Comparison of ENCODE assay signal across 26 cellular contexts in the genomic region with DNA sequence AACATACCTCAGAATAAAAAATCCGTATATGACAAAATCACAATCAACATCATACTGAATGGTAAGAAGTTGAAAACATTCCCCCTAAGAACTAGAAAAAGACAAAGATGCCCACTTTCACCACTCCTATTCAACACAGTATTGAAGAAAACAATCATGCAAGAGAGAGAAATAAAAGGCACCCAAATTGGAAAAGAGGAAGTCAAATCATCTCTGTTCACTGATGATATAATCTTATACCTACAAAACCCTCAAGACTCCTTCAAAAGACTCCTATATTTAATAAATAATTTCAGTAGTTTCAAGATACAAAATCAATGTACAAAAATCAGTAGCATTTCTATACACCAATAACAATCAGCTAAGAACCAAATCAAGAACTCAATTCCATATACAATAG. TPM values are rescaled to one million over a fixed set of nuclear protein-coding genes. Genes with fewer than 3 reads are reported as not detected.
DNase-seq lines count a peak whose midpoint lies in the region; ATAC-seq, FAIRE-seq and TF ChIP-seq lines count a peak whose summit lies in the region.
"Had no signal": no experiment of that assay in that cellular context is flagged by ENCODE, and none has a peak within 500 bp of the region (broad histone marks: within the 10 kb centered on the region; RNA-seq: fewer than 3 reads in every experiment).

No MANE protein-coding gene starts in this region.

- DNase-seq in OCI-M1 (lab: John Stamatoyannopoulos, UW) = peak; percentile 76
- no peak for DNase-seq in K562 (ENCODE audit: extremely low read depth in 1 of 4, low spot score in 3 of 4)
- DNase-seq in anterior cingulate cortex (lab: John Stamatoyannopoulos, UW) = no peak
- DNase-seq: 8988T; ACHN; BE2C; C1 segment of cervical spinal cord; CD4-positive, alpha-beta memory T cell; CD4-positive, CD25-positive, alpha-beta regulatory T cell; CD8-positive, alpha-beta memory T cell; COR-L47; DMS 273 treated with DMSO at 0.1 percent for 48 hours; DMS153; DMS53; DMS79; DND-41; EL; GDM1 had no signal

- no peaks in the 10 kb centered on the region for H3K79me2 ChIP-seq in K562 (ENCODE audit: control insufficient read depth, insufficient read depth, low read length)

- H2AFZ ChIP-seq in K562 (ENCODE audit: low read depth, low read length) = no peak overlapping the region

- no peak for TF ChIP-seq CTCF in K562 (IDR thresholded peaks at IDR 0.05 in 2 of 3, conservative IDR thresholded peaks at IDR 0.05 in 1 of 3; ENCODE audit: insufficient read depth in 2 of 3, low read depth in 1 of 3, low read length in 3 of 3)

- H3K9ac ChIP-seq in K562 (ENCODE audit: insufficient read depth in 1 of 2, low read depth in 2 of 2, low read length in 2 of 2) = no peak overlapping the region
- H3K9ac ChIP-seq: BLaER1 had no signal

- no peak for TF ChIP-seq RAD21 in K562 (CRISPR knock-in tag; conservative IDR thresholded peaks at IDR 0.05 in 1 of 2, IDR thresholded peaks at IDR 0.05 in 1 of 2)

- H3K4me1 ChIP-seq in K562 (replicated peaks in 1 of 2; ENCODE audit: control insufficient read depth in 2 of 2, insufficient read depth in 2 of 2, low read length in 2 of 2) = no peaks in the 10 kb centered on the region; a peak in 1 of 5 replicates
- H3K4me1 ChIP-seq: BE2C had no signal

- H4K20me1 ChIP-seq in K562 (replicated peaks; ENCODE audit: control insufficient read depth, insufficient read depth, low read length) = no peaks in the 10 kb centered on the region
- H4K20me1 ChIP-seq: BLaER1 had no signal

- 13% methylated on average over 1 of the region's 1 CpG for WGBS in K562 (ENCODE audit: insufficient coverage, low coverage, missing lambda C conversion rate)

- no peak for TF ChIP-seq EP300 in K562 (IDR thresholded peaks at IDR 0.05; ENCODE audit: low read length)

- CTCF ChIA-PET in K562 (lab: Yijun Ruan, JAX; ENCODE audit: low intra/inter-chr PET ratio) = no interaction called here

- H3K27ac ChIP-seq in K562 (ENCODE audit: extremely low read depth, low read depth, low read length) = no peak overlapping the region
- H3K27ac ChIP-seq: BLaER1 had no signal

- in situ Hi-C loops in K562 (cut with MboI) = no loop called here

- no peaks in the 10 kb centered on the region for H3K36me3 ChIP-seq in K562 (ENCODE audit: control insufficient read depth, insufficient read depth, low read length)
- H3K36me3 ChIP-seq: BE2C had no signal

- intact Hi-C loops in K562 (cut with micrococcal nuclease) = no loop called here

- H3K4me2 ChIP-seq in K562 (ENCODE audit: insufficient read depth, low read length) = no peak overlapping the region
- H3K4me2 ChIP-seq: BLaER1 had no signal

- H3K27me3 ChIP-seq in K562 (ENCODE audit: control insufficient read depth in 2 of 2, insufficient read depth in 2 of 2, low read length in 2 of 2) = peaks cover under 1 to 14% of the 10 kb centered on the region in 2 experiments; a peak in 3 of 5 replicates
- H3K27me3 ChIP-seq: BLaER1 had no signal

- H3K9me1 ChIP-seq in K562 (ENCODE audit: control insufficient read depth, insufficient read depth, low read length) = no peaks in the 10 kb centered on the region

- no peak for FAIRE-seq in K562 (lab: Jason Lieb, UNC)
- FAIRE-seq: GM18507 had no signal

- H3K4me3 ChIP-seq in K562 = no peak overlapping the region
- H3K4me3 ChIP-seq: BLaER1 had no signal

- POLR2A ChIA-PET in K562 (lab: Yijun Ruan, JAX) = no interaction called here

- ATAC-seq in K562 (no peak), GM21360 (IDR thresholded peaks at IDR 0.05; ENCODE audit: unreplicated experiment) (no peak)

- no TSS peak for BruUV-seq in K562 (replicated peaks; lab: Mats Ljungman, UMichigan)

- TF ChIP-seq POLR2A in K562 (conservative IDR thresholded peaks at IDR 0.05) = no peak

- H3K9me3 ChIP-seq in K562 (replicated peaks; ENCODE audit: control insufficient read depth, insufficient read depth, low read depth, low read length) = no peaks in the 10 kb centered on the region
- H3K9me3 ChIP-seq: BE2C had no signal

RNA-seq across cellular contexts. Expression of gene PGLYRP4, which starts 14.7 kb away (rescaled TPM):
- 0.23 and 0.37 TPM in 2 replicates for total RNA-seq in K562 (2011; cell fraction: chromatin; rRNA removed; ENCODE audit: low replicate concordance)
- total RNA-seq in K562 (2011; cell fraction: nucleolus; rRNA removed) = not detected in 2 replicates
- not detected in 2 replicates for total RNA-seq in K562 (2011; cell fraction: nucleoplasm; rRNA removed)
- total RNA-seq in K562 (2014; rRNA removed) (not detected in 2 replicates), K562 (2014; rRNA removed; fragmentation: Illumina TruSeq; extraction: Trizol) (not detected in 2 replicates), K562 (2015; rRNA removed; fragmentation: Illumina TruSeq; extraction: Trizol) (not detected in 2 replicates), K562 (2021) (0.13 and 0.22 TPM in 2 replicates)
- polyA plus RNA-seq in K562 (2011; rRNA removed) (0.06 and 0.08 TPM in 2 replicates), K562 (2014; fragmentation: Illumina TruSeq; extraction: Trizol) (0.07 TPM in 1 of 2 replicates, not detected in the other), K562 (2014; fragmentation: Nextera tagmentation; extraction: Ambion mirVana) (under 1 TPM in 1 of 2 experiments, not detected in 1; 0.11 TPM), K562 (2014; rRNA removed) (not detected in 2 replicates)
- polyA plus RNA-seq in K562 (2011; cell fraction: cytosol; rRNA removed) = 0.12 and 0.16 TPM in 2 replicates
- polyA plus RNA-seq in K562 (2011; cell fraction: nucleus; rRNA removed) = 0.22 and 0.55 TPM in 2 replicates
- 0.04 and 0.65 TPM in 2 replicates for polyA plus RNA-seq in K562 (2012)
- not detected in 2 replicates for polyA minus RNA-seq in K562 (2011; rRNA and poly(A)+ RNA removed)
- polyA minus RNA-seq in K562 (2011; cell fraction: cytosol; rRNA and poly(A)+ RNA removed) = not detected in 2 replicates
- 0.11 and 0.27 TPM in 2 replicates for polyA minus RNA-seq in K562 (2011; cell fraction: nucleus; rRNA and poly(A)+ RNA removed)
- total RNA-seq: A673; CD4-positive, alpha-beta memory T cell; CD8-positive, alpha-beta memory T cell; Daoy; G401 had no signal
- polyA plus RNA-seq: AG04450; CD14-positive monocyte; CD4-positive, alpha-beta memory T cell; CD8-positive, alpha-beta memory T cell had no signal

RNA-seq across cellular contexts. Expression of gene PGLYRP3, which starts 21.1 kb away (rescaled TPM):
- not detected in 2 replicates for total RNA-seq in K562 (2011; cell fraction: chromatin; rRNA removed; ENCODE audit: low replicate concordance)
- total RNA-seq in K562 (2011; cell fraction: nucleolus; rRNA removed) = not detected in 2 replicates
- total RNA-seq in K562 (2011; cell fraction: nucleoplasm; rRNA removed) = not detected in 2 replicates
- total RNA-seq in K562 (2014; rRNA removed) (not detected in 2 replicates), K562 (2014; rRNA removed; fragmentation: Illumina TruSeq; extraction: Trizol) (not detected in 2 replicates), K562 (2015; rRNA removed; fragmentation: Illumina TruSeq; extraction: Trizol) (not detected in 2 replicates), K562 (2021) (not detected in 2 replicates)
- polyA plus RNA-seq in K562 (2011; rRNA removed) (not detected in 2 replicates), K562 (2014; fragmentation: Illumina TruSeq; extraction: Trizol) (not detected in 2 replicates), K562 (2014; fragmentation: Nextera tagmentation; extraction: Ambion mirVana) (not detected), K562 (2014; rRNA removed) (not detected in 2 replicates)
- not detected in 2 replicates for polyA plus RNA-seq in K562 (2011; cell fraction: cytosol; rRNA removed)
- not detected in 2 replicates for polyA plus RNA-seq in K562 (2011; cell fraction: nucleus; rRNA removed)
- 0.11 TPM in 1 of 2 replicates, not detected in the other for polyA plus RNA-seq in K562 (2012)
- polyA minus RNA-seq in K562 (2011; rRNA and poly(A)+ RNA removed) = not detected in 2 replicates
- not detected in 2 replicates for polyA minus RNA-seq in K562 (2011; cell fraction: cytosol; rRNA and poly(A)+ RNA removed)
- not detected in 2 replicates for polyA minus RNA-seq in K562 (2011; cell fraction: nucleus; rRNA and poly(A)+ RNA removed)
- total RNA-seq: A673; CD4-positive, alpha-beta memory T cell; CD4-positive, CD25-positive, alpha-beta regulatory T cell; CD8-positive, alpha-beta memory T cell; Daoy; G401 had no signal
- polyA plus RNA-seq: AG04450; CD14-positive monocyte; CD4-positive, alpha-beta memory T cell; CD4-positive, CD25-positive, alpha-beta regulatory T cell; CD8-positive, alpha-beta memory T cell had no signal

RNA-seq across cellular contexts. Expression of gene S100A9, which starts 23.8 kb away (rescaled TPM):
- not detected in 2 replicates for total RNA-seq in K562 (2011; cell fraction: chromatin; rRNA removed; ENCODE audit: low replicate concordance)
- not detected in 2 replicates for total RNA-seq in K562 (2011; cell fraction: nucleolus; rRNA removed)
- not detected in 2 replicates for total RNA-seq in K562 (2011; cell fraction: nucleoplasm; rRNA removed)
- total RNA-seq in K562 (2014; rRNA removed) (not detected in 2 replicates), K562 (2014; rRNA removed; fragmentation: Illumina TruSeq; extraction: Trizol) (not detected in 2 replicates), K562 (2015; rRNA removed; fragmentation: Illumina TruSeq; extraction: Trizol) (not detected in 2 replicates), K562 (2021) (0.34 and 0.80 TPM in 2 replicates)
- polyA plus RNA-seq in K562 (2011; rRNA removed) (not detected in 2 replicates), K562 (2014; fragmentation: Illumina TruSeq; extraction: Trizol) (not detected in 2 replicates), K562 (2014; fragmentation: Nextera tagmentation; extraction: Ambion mirVana) (not detected), K562 (2014; rRNA removed) (not detected in 2 replicates)
- not detected in 2 replicates for polyA plus RNA-seq in K562 (2011; cell fraction: cytosol; rRNA removed)
- not detected in 2 replicates for polyA plus RNA-seq in K562 (2011; cell fraction: nucleus; rRNA removed)
- not detected in 2 replicates for polyA plus RNA-seq in K562 (2012)
- not detected in 2 replicates for polyA minus RNA-seq in K562 (2011; rRNA and poly(A)+ RNA removed)
- polyA minus RNA-seq in K562 (2011; cell fraction: cytosol; rRNA and poly(A)+ RNA removed) = not detected in 2 replicates
- polyA minus RNA-seq in K562 (2011; cell fraction: nucleus; rRNA and poly(A)+ RNA removed) = not detected in 2 replicates
- total RNA-seq: A673; CD4-positive, CD25-positive, alpha-beta regulatory T cell; Daoy had no signal
- polyA plus RNA-seq: AG04450 had no signal

RNA-seq across cellular contexts. Expression of gene S100A12, which starts 41.5 kb away (rescaled TPM):
- total RNA-seq in K562 (2011; cell fraction: chromatin; rRNA removed; ENCODE audit: low replicate concordance) = not detected in 2 replicates
- total RNA-seq in K562 (2011; cell fraction: nucleolus; rRNA removed) = not detected in 2 replicates
- total RNA-seq in K562 (2011; cell fraction: nucleoplasm; rRNA removed) = not detected in 2 replicates
- total RNA-seq in K562 (2014; rRNA removed) = not detected in 2 replicates
- not detected in 2 replicates for total RNA-seq in K562 (2014; rRNA removed; fragmentation: Illumina TruSeq; extraction: Trizol)
- not detected in 2 replicates for total RNA-seq in K562 (2015; rRNA removed; fragmentation: Illumina TruSeq; extraction: Trizol)
- total RNA-seq in K562 (2021) = not detected in 2 replicates
- not detected in 2 replicates for polyA plus RNA-seq in K562 (2011; rRNA removed)
- not detected in 2 replicates for polyA plus RNA-seq in K562 (2011; cell fraction: cytosol; rRNA removed)
- not detected in 2 replicates for polyA plus RNA-seq in K562 (2011; cell fraction: nucleus; rRNA removed)
- not detected in 2 replicates for polyA plus RNA-seq in K562 (2012)
- not detected in 2 replicates for polyA plus RNA-seq in K562 (2014; fragmentation: Illumina TruSeq; extraction: Trizol)
- polyA plus RNA-seq in K562 (2014; fragmentation: Nextera tagmentation; extraction: Ambion mirVana) = not detected
- not detected in 2 replicates for polyA plus RNA-seq in K562 (2014; rRNA removed)
- not detected in 2 replicates for polyA minus RNA-seq in K562 (2011; rRNA and poly(A)+ RNA removed)
- polyA minus RNA-seq in K562 (2011; cell fraction: cytosol; rRNA and poly(A)+ RNA removed) = not detected in 2 replicates
- not detected in 2 replicates for polyA minus RNA-seq in K562 (2011; cell fraction: nucleus; rRNA and poly(A)+ RNA removed)
- total RNA-seq: A673; CD4-positive, alpha-beta memory T cell; CD4-positive, CD25-positive, alpha-beta regulatory T cell; CD8-positive, alpha-beta memory T cell; Daoy; G401 had no signal
- polyA plus RNA-seq: AG04450; CD8-positive, alpha-beta memory T cell had no signal

RNA-seq across cellular contexts. Expression of gene S100A8, which starts 57.0 kb away (rescaled TPM):
- not detected in 2 replicates for total RNA-seq in K562 (2011; cell fraction: chromatin; rRNA removed; ENCODE audit: low replicate concordance)
- total RNA-seq in K562 (2011; cell fraction: nucleolus; rRNA removed) = not detected in 2 replicates
- total RNA-seq in K562 (2011; cell fraction: nucleoplasm; rRNA removed) = not detected in 2 replicates
- total RNA-seq in K562 (2014; rRNA removed) (not detected in 2 replicates), K562 (2014; rRNA removed; fragmentation: Illumina TruSeq; extraction: Trizol) (not detected in 2 replicates), K562 (2015; rRNA removed; fragmentation: Illumina TruSeq; extraction: Trizol) (not detected in 2 replicates), K562 (2021) (0.42 and 0.60 TPM in 2 replicates)
- polyA plus RNA-seq in K562 (2011; rRNA removed) (not detected in 2 replicates), K562 (2014; fragmentation: Illumina TruSeq; extraction: Trizol) (not detected in 2 replicates), K562 (2014; fragmentation: Nextera tagmentation; extraction: Ambion mirVana) (under 1 TPM in 1 of 2 experiments, not detected in 1; 0.15 TPM), K562 (2014; rRNA removed) (not detected in 2 replicates)
- not detected in 2 replicates for polyA plus RNA-seq in K562 (2011; cell fraction: cytosol; rRNA removed)
- polyA plus RNA-seq in K562 (2011; cell fraction: nucleus; rRNA removed) = not detected in 2 replicates
- not detected in 2 replicates for polyA plus RNA-seq in K562 (2012)
- polyA minus RNA-seq in K562 (2011; rRNA and poly(A)+ RNA removed) = not detected in 2 replicates
- polyA minus RNA-seq in K562 (2011; cell fraction: cytosol; rRNA and poly(A)+ RNA removed) = not detected in 2 replicates
- polyA minus RNA-seq in K562 (2011; cell fraction: nucleus; rRNA and poly(A)+ RNA removed) = not detected in 2 replicates
- total RNA-seq: A673; CD4-positive, CD25-positive, alpha-beta regulatory T cell; CD8-positive, alpha-beta memory T cell; Daoy; G401 had no signal
- polyA plus RNA-seq: AG04450; CD8-positive, alpha-beta memory T cell had no signal
